ENCODE assay signal across 1 cellular context in genomic region chr9:132411091-132411508, GRCh38.
TF ChIP-seq lines count a peak whose summit lies in the region.

No MANE protein-coding gene starts in this region.

TF ChIP-seq in HEK293, 187 proteins besides CTCF, POLR2A, EP300 and RAD21 (continued from another document):
- TF ChIP-seq MYNN (tag by site-specific recombination; IDR thresholded peaks at IDR 0.05; ENCODE audit: borderline replicate concordance) (no peak), ZBTB1 (tag by site-specific recombination; IDR thresholded peaks at IDR 0.05) (no peak), MZF1 (tag by site-specific recombination; IDR thresholded peaks at IDR 0.05; ENCODE audit: borderline replicate concordance) (no peak), ZBTB8A (tag by site-specific recombination; IDR thresholded peaks at IDR 0.05) (peak; percentile 83), ZXDB (tag by site-specific recombination; IDR thresholded peaks at IDR 0.05) (no peak; the same call in 1 of the 2 replicates), KLF8 (tag by site-specific recombination; IDR thresholded peaks at IDR 0.05) (no peak), IKZF3 (tag by site-specific recombination; IDR thresholded peaks at IDR 0.05) (no peak), PBX3 (CRISPR knock-in tag; IDR thresholded peaks at IDR 0.05) (no peak), SCRT1 (tag by site-specific recombination; IDR thresholded peaks at IDR 0.05; ENCODE audit: borderline replicate concordance) (no peak), ZSCAN30 (tag by site-specific recombination; IDR thresholded peaks at IDR 0.05) (no peak), ZNF175 (tag by site-specific recombination; IDR thresholded peaks at IDR 0.05) (no peak), ZNF416 (tag by site-specific recombination; IDR thresholded peaks at IDR 0.05) (no peak), ZEB2 (tag by site-specific recombination; IDR thresholded peaks at IDR 0.05) (peak; percentile 59), ZNF112 (tag by site-specific recombination; IDR thresholded peaks at IDR 0.05) (no peak), ZNF76 (tag by site-specific recombination; IDR thresholded peaks at IDR 0.05; ENCODE audit: borderline replicate concordance, low read depth) (no peak), ZIC2 (tag by site-specific recombination; IDR thresholded peaks at IDR 0.05) (peak; percentile 65; the same call in 1 of the 2 replicates), ZNF223 (tag by site-specific recombination; IDR thresholded peaks at IDR 0.05) (no peak), ZNF639 (tag by site-specific recombination; IDR thresholded peaks at IDR 0.05) (no peak), ZBTB21 (tag by site-specific recombination; IDR thresholded peaks at IDR 0.05) (no peak), ZNF654 (tag by site-specific recombination; IDR thresholded peaks at IDR 0.05; ENCODE audit: low read depth) (peak; percentile 85), GLI4 (tag by site-specific recombination; IDR thresholded peaks at IDR 0.05) (no peak), ZBTB17 (tag by site-specific recombination; IDR thresholded peaks at IDR 0.05) (peak; percentile 70), GLIS2 (tag by site-specific recombination; IDR thresholded peaks at IDR 0.05) (peak; percentile 63), ZNF221 (tag by site-specific recombination; IDR thresholded peaks at IDR 0.05; ENCODE audit: borderline replicate concordance) (no peak), ZNF48 (tag by site-specific recombination; IDR thresholded peaks at IDR 0.05) (no peak), ZNF292 (tag by site-specific recombination; IDR thresholded peaks at IDR 0.05; ENCODE audit: borderline replicate concordance, low read depth) (no peak), YY2 (tag by site-specific recombination; IDR thresholded peaks at IDR 0.05) (no peak), WT1 (tag by site-specific recombination; IDR thresholded peaks at IDR 0.05) (0 out of 2 replicates have a peak, but pooled peaks have one; percentile 12), ZNF341 (tag by site-specific recombination; IDR thresholded peaks at IDR 0.05; ENCODE audit: low read depth) (peak; percentile 74), ZNF449 (tag by site-specific recombination; IDR thresholded peaks at IDR 0.05) (no peak), ZNF785 (tag by site-specific recombination; IDR thresholded peaks at IDR 0.05) (no peak)
- TF ChIP-seq, protein P1, sequence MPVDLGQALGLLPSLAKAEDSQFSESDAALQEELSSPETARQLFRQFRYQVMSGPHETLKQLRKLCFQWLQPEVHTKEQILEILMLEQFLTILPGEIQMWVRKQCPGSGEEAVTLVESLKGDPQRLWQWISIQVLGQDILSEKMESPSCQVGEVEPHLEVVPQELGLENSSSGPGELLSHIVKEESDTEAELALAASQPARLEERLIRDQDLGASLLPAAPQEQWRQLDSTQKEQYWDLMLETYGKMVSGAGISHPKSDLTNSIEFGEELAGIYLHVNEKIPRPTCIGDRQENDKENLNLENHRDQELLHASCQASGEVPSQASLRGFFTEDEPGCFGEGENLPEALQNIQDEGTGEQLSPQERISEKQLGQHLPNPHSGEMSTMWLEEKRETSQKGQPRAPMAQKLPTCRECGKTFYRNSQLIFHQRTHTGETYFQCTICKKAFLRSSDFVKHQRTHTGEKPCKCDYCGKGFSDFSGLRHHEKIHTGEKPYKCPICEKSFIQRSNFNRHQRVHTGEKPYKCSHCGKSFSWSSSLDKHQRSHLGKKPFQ (tag by site-specific recombination; IDR thresholded peaks at IDR 0.05) = no peak
- TF ChIP-seq, protein P2, sequence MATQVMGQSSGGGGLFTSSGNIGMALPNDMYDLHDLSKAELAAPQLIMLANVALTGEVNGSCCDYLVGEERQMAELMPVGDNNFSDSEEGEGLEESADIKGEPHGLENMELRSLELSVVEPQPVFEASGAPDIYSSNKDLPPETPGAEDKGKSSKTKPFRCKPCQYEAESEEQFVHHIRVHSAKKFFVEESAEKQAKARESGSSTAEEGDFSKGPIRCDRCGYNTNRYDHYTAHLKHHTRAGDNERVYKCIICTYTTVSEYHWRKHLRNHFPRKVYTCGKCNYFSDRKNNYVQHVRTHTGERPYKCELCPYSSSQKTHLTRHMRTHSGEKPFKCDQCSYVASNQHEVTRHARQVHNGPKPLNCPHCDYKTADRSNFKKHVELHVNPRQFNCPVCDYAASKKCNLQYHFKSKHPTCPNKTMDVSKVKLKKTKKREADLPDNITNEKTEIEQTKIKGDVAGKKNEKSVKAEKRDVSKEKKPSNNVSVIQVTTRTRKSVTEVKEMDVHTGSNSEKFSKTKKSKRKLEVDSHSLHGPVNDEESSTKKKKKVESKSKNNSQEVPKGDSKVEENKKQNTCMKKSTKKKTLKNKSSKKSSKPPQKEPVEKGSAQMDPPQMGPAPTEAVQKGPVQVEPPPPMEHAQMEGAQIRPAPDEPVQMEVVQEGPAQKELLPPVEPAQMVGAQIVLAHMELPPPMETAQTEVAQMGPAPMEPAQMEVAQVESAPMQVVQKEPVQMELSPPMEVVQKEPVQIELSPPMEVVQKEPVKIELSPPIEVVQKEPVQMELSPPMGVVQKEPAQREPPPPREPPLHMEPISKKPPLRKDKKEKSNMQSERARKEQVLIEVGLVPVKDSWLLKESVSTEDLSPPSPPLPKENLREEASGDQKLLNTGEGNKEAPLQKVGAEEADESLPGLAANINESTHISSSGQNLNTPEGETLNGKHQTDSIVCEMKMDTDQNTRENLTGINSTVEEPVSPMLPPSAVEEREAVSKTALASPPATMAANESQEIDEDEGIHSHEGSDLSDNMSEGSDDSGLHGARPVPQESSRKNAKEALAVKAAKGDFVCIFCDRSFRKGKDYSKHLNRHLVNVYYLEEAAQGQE (tag by site-specific recombination; IDR thresholded peaks at IDR 0.05) = no peak
- TF ChIP-seq, protein P3, sequence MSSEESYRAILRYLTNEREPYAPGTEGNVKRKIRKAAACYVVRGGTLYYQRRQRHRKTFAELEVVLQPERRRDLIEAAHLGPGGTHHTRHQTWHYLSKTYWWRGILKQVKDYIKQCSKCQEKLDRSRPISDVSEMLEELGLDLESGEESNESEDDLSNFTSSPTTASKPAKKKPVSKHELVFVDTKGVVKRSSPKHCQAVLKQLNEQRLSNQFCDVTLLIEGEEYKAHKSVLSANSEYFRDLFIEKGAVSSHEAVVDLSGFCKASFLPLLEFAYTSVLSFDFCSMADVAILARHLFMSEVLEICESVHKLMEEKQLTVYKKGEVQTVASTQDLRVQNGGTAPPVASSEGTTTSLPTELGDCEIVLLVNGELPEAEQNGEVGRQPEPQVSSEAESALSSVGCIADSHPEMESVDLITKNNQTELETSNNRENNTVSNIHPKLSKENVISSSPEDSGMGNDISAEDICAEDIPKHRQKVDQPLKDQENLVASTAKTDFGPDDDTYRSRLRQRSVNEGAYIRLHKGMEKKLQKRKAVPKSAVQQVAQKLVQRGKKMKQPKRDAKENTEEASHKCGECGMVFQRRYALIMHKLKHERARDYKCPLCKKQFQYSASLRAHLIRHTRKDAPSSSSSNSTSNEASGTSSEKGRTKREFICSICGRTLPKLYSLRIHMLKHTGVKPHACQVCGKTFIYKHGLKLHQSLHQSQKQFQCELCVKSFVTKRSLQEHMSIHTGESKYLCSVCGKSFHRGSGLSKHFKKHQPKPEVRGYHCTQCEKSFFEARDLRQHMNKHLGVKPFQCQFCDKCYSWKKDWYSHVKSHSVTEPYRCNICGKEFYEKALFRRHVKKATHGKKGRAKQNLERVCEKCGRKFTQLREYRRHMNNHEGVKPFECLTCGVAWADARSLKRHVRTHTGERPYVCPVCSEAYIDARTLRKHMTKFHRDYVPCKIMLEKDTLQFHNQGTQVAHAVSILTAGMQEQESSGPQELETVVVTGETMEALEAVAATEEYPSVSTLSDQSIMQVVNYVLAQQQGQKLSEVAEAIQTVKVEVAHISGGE (tag by site-specific recombination; conservative IDR thresholded peaks at IDR 0.05; ENCODE audit: low read depth) = peak; percentile 28; the same call in 1 of the 2 replicates
- TF ChIP-seq, protein P4, sequence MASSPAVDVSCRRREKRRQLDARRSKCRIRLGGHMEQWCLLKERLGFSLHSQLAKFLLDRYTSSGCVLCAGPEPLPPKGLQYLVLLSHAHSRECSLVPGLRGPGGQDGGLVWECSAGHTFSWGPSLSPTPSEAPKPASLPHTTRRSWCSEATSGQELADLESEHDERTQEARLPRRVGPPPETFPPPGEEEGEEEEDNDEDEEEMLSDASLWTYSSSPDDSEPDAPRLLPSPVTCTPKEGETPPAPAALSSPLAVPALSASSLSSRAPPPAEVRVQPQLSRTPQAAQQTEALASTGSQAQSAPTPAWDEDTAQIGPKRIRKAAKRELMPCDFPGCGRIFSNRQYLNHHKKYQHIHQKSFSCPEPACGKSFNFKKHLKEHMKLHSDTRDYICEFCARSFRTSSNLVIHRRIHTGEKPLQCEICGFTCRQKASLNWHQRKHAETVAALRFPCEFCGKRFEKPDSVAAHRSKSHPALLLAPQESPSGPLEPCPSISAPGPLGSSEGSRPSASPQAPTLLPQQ (tag by site-specific recombination; IDR thresholded peaks at IDR 0.05) = no peak
